ENCODE assay signal across 20 cellular contexts in the genomic region with DNA sequence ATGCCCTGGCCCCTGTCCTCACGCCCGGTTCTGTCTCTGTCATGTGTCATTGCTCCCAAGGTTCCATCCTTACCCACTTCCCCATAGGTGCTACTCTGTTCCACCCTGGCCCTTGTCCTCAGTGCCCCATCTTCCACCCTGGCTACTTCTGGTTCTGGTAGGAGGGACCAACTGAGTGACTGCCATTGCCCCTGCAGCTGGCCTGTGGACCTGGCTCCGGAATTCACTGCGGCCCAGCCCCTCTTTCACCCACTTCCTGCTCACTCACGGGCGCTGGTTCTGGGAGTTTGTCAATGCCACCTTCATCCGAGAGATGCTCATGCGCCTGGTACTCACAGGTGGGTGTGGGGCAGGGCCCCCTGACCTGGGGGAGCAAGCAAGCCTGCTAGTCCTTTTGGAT.
"Had no signal": no experiment of that assay in that cellular context is flagged by ENCODE, and none has a peak within 500 bp of the region (broad histone marks: within the 10 kb centered on the region; RNA-seq: fewer than 3 reads in every experiment).

No MANE protein-coding gene starts in this region.

- H3K9me3 Mint-ChIP-seq: activated B cell treated with CpG ODN at 0.5 μM for 24 hours; stimulated activated naive CD8-positive, alpha-beta T cell treated with anti-CD3 and anti-CD28 coated beads, Interleukin-15, Interleukin-2, amounts not matched to agents 100 ng/mL and 50 ng/mL, for 24 hours had no signal

- H3K36me3 ChIP-seq: ovary, thyroid gland had no signal

- DNase-seq: activated B cell treated with CpG ODN at 0.5 μM for 24 hours; activated CD4-positive, alpha-beta T cell treated with anti-CD3 and anti-CD28 coated beads for 36 hours; activated CD4-positive, alpha-beta T cell treated with anti-CD3 and anti-CD28 coated beads, Interleukin-2, amount 50 U/mL, for 4 hours; activated naive CD4-positive, alpha-beta T cell treated with Interleukin-2 at 50 U/mL for 16 hours; activated T-cell treated with anti-CD3 and anti-CD28 coated beads, Interleukin-2, amount 50 U/mL, for 48 hours; amygdala; cortex of kidney; foreskin fibroblast; heart right ventricle; left colon; mesendoderm; naive thymus-derived CD8-positive, alpha-beta T cell; ovary; psoas muscle; right cardiac atrium; stimulated activated CD4-positive, alpha-beta T cell treated with anti-CD3 and anti-CD28 coated beads, Interleukin-1b, Interleukin-23, amount 100 ng/mL, for 48 hours; substantia nigra; T-helper 9 cell; thyroid gland had no signal

- H3K4me1 Mint-ChIP-seq: activated CD4-positive, alpha-beta T cell treated with anti-CD3 and anti-CD28 coated beads for 36 hours had no signal

- H3K27ac Mint-ChIP-seq: activated B cell treated with CpG ODN at 0.5 μM for 24 hours; activated CD4-positive, alpha-beta T cell treated with anti-CD3 and anti-CD28 coated beads for 36 hours; stimulated activated naive CD8-positive, alpha-beta T cell treated with anti-CD3 and anti-CD28 coated beads, Interleukin-15, Interleukin-2, amounts not matched to agents 100 ng/mL and 50 ng/mL, for 24 hours had no signal

- H3K27me3 Mint-ChIP-seq: activated B cell treated with CpG ODN at 0.5 μM for 24 hours had no signal

- H3K27me3 ChIP-seq: heart right ventricle, ovary, thyroid gland had no signal

- H3K9me3 ChIP-seq: ovary, thyroid gland had no signal

- H3K4me3 ChIP-seq: heart right ventricle, ovary, psoas muscle, thyroid gland had no signal

- H3K4me3 Mint-ChIP-seq: activated B cell treated with CpG ODN at 0.5 μM for 24 hours; activated CD4-positive, alpha-beta T cell treated with anti-CD3 and anti-CD28 coated beads for 36 hours; stimulated activated naive CD8-positive, alpha-beta T cell treated with anti-CD3 and anti-CD28 coated beads, Interleukin-15, Interleukin-2, amounts not matched to agents 100 ng/mL and 50 ng/mL, for 24 hours had no signal

- H3K27ac ChIP-seq: heart right ventricle, ovary, psoas muscle, thyroid gland had no signal

- ATAC-seq: activated CD4-positive, alpha-beta T cell treated with anti-CD3 and anti-CD28 coated beads for 36 hours; heart right ventricle; left colon; naive thymus-derived CD8-positive, alpha-beta T cell; psoas muscle; right cardiac atrium had no signal
